Comparison of ENCODE assay signal across 26 cellular contexts in the genomic region with DNA sequence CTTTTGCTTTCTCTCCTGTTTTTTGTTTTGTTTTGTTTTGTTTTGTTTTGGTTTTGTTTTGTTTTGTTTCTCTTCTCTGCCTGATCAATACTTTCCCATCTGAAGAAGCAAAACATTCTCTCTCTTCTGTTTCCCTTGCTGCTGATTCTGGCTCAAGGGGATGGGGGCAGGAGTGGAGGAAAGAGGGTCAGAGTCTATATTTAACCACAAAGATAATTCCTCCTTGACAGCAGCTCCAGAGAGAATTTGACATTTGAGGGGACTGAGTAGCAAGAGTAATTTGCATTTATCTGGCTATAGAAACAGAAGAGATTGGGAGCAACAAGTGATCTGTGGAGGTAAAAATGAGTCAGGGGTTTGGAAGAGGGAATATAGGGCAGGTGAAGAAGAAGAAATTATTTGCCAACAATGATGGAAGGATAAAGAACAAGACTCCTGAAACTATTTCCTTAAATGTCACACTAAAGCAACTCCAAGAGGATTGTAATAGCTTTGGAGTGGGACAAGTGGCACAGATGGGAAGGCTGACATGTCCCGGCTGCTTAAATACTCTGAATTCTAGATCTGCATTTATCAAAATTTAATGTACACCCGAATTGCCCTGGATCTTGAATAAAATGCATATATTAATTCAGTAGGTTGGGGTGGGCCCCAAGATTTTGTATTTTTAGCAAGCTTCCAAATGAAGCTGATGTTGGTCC.
"Had no signal": no experiment of that assay in that cellular context is flagged by ENCODE, and none has a peak within 500 bp of the region (broad histone marks: within the 10 kb centered on the region; RNA-seq: fewer than 3 reads in every experiment).

No MANE protein-coding gene starts in this region.

- H3K9me3 Mint-ChIP-seq: activated CD4-positive, alpha-beta memory T cell treated with anti-CD3 and anti-CD28 coated beads for 36 hours; activated CD4-positive, alpha-beta T cell treated with anti-CD3 and anti-CD28 coated beads, Interleukin-2, amount 10 ng/mL, durations not matched to agents 24 days and 14 days; activated T-cell treated with anti-CD3 and anti-CD28 coated beads, Interleukin-2, amount 50 U/mL, for 24 hours had no signal

- H3K36me3 Mint-ChIP-seq: activated CD4-positive, alpha-beta memory T cell treated with anti-CD3 and anti-CD28 coated beads for 36 hours; activated naive CD8-positive, alpha-beta T cell had no signal

- H3K4me1 ChIP-seq: colonic mucosa, esophagus squamous epithelium, gastroesophageal sphincter had no signal

- H3K27me3 ChIP-seq: brain microvascular endothelial cell, colonic mucosa had no signal

- ATAC-seq: activated CD4-positive, alpha-beta T cell treated with anti-CD3 and anti-CD28 coated beads for 36 hours; activated CD8-positive, alpha-beta T cell treated with anti-CD3 and anti-CD28 coated beads, Interleukin-2, amount 10 ng/mL, durations not matched to agents 7 days and 5 days; activated T-cell treated with anti-CD3 and anti-CD28 coated beads, Interleukin-2, amount 50 U/mL, for 72 hours; gastroesophageal sphincter had no signal

- H3K27ac ChIP-seq: brain microvascular endothelial cell, colonic mucosa, epithelial cell of prostate, esophagus squamous epithelium, gastroesophageal sphincter had no signal

- H3K4me3 Mint-ChIP-seq: activated CD4-positive, alpha-beta memory T cell treated with anti-CD3 and anti-CD28 coated beads for 36 hours; activated CD4-positive, alpha-beta T cell treated with anti-CD3 and anti-CD28 coated beads for 36 hours; activated CD4-positive, alpha-beta T cell treated with anti-CD3 and anti-CD28 coated beads, Interleukin-2, amount 10 ng/mL, durations not matched to agents 24 days and 14 days; activated CD8-positive, alpha-beta T cell treated with anti-CD3 and anti-CD28 coated beads, Interleukin-2, amount 10 ng/mL, durations not matched to agents 7 days and 5 days; activated naive CD8-positive, alpha-beta T cell; activated T-cell treated with anti-CD3 and anti-CD28 coated beads, Interleukin-2, amount 50 U/mL, for 24 hours; activated T-cell treated with anti-CD3 and anti-CD28 coated beads, Interleukin-2, amount 50 U/mL, for 72 hours had no signal

- H3K9me3 ChIP-seq: colonic mucosa, esophagus squamous epithelium, gastroesophageal sphincter had no signal

- H3K36me3 ChIP-seq: brain microvascular endothelial cell, colonic mucosa, esophagus squamous epithelium, gastroesophageal sphincter had no signal

- H3K27ac Mint-ChIP-seq: activated CD4-positive, alpha-beta memory T cell treated with anti-CD3 and anti-CD28 coated beads for 36 hours; activated CD4-positive, alpha-beta T cell treated with anti-CD3 and anti-CD28 coated beads for 36 hours; activated CD4-positive, alpha-beta T cell treated with anti-CD3 and anti-CD28 coated beads, Interleukin-2, amount 10 ng/mL, durations not matched to agents 24 days and 14 days; activated CD8-positive, alpha-beta T cell treated with anti-CD3 and anti-CD28 coated beads, Interleukin-2, amount 10 ng/mL, durations not matched to agents 7 days and 5 days; activated naive CD8-positive, alpha-beta T cell; activated T-cell treated with anti-CD3 and anti-CD28 coated beads, Interleukin-2, amount 50 U/mL, for 24 hours; activated T-cell treated with anti-CD3 and anti-CD28 coated beads, Interleukin-2, amount 50 U/mL, for 72 hours had no signal

- H3K4me1 Mint-ChIP-seq: activated CD4-positive, alpha-beta T cell treated with anti-CD3 and anti-CD28 coated beads for 36 hours; activated CD4-positive, alpha-beta T cell treated with anti-CD3 and anti-CD28 coated beads, Interleukin-2, amount 10 ng/mL, durations not matched to agents 24 days and 14 days had no signal

- DNase-seq: activated CD4-positive, alpha-beta memory T cell treated with anti-CD3 and anti-CD28 coated beads for 36 hours; activated CD4-positive, alpha-beta T cell treated with anti-CD3 and anti-CD28 coated beads for 36 hours; activated CD4-positive, alpha-beta T cell treated with anti-CD3 and anti-CD28 coated beads, Interleukin-2, amount 10 ng/mL, durations not matched to agents 24 days and 14 days; activated CD4-positive, CD25-positive, alpha-beta regulatory T cell; activated CD4-positive, CD25-positive, alpha-beta regulatory T cell treated with anti-CD3 and anti-CD28 coated beads, Interleukin-2, amount 50 U/mL, for 72 hours; activated CD8-positive, alpha-beta memory T cell treated with anti-CD3 and anti-CD28 coated beads, Interleukin-2, amount 50 U/mL, for 48 hours; activated CD8-positive, alpha-beta T cell treated with anti-CD3 and anti-CD28 coated beads, Interleukin-2, amount 10 ng/mL, durations not matched to agents 7 days and 5 days; activated gamma-delta T cell; activated naive CD4-positive, alpha-beta T cell treated with anti-CD3 and anti-CD28 coated beads, Interleukin-2, amount 50 U/mL, for 16 hours; activated naive CD4-positive, alpha-beta T cell treated with Interleukin-2 at 50 U/mL for 16 hours; activated T-cell treated with anti-CD3 and anti-CD28 coated beads for 4 hours; activated T-cell treated with anti-CD3 and anti-CD28 coated beads, Interleukin-2, amount 50 U/mL, for 24 hours; activated T-cell treated with anti-CD3 and anti-CD28 coated beads, Interleukin-2, amount 50 U/mL, for 72 hours; amniotic stem cell; anterior cingulate cortex; brain microvascular endothelial cell; central memory CD4-positive, alpha-beta T cell; cerebellar nuclear complex; colonic mucosa; effector CD8-positive, alpha-beta T cell; esophagus squamous epithelium; foreskin melanocyte; T-helper 2 cell had no signal

- H3K4me3 ChIP-seq: colonic mucosa, esophagus squamous epithelium, gastroesophageal sphincter had no signal
